25 cellular contexts compared by ENCODE assay signal in genomic region chr18:2036136-2036535, GRCh38.
DNase-seq lines count a peak whose midpoint lies in the region; ATAC-seq, FAIRE-seq and TF ChIP-seq lines count a peak whose summit lies in the region.
"Had no signal": no experiment of that assay in that cellular context is flagged by ENCODE, and none has a peak within 500 bp of the region (broad histone marks: within the 10 kb centered on the region; RNA-seq: fewer than 3 reads in every experiment).

No MANE protein-coding gene starts in this region.

- ATAC-seq in activated CD4-positive, CD25-positive, alpha-beta regulatory T cell treated with anti-CD3 and anti-CD28 coated beads, Interleukin-2, amount 50 U/mL, for 24 hours = peak; percentile 20 to 44
- ATAC-seq in GM19463 (IDR thresholded peaks at IDR 0.05; ENCODE audit: unreplicated experiment) = no peak
- no peak for ATAC-seq in HG02588 (IDR thresholded peaks at IDR 0.05; ENCODE audit: unreplicated experiment)
- ATAC-seq: gastroesophageal sphincter had no signal

- no peak overlapping the region for H3K4me3 ChIP-seq in fibroblast of the aortic adventitia (ENCODE audit: low read depth, low read length)
- H3K4me3 ChIP-seq: BLaER1, gastroesophageal sphincter, MG63, thyroid gland had no signal

- no peaks in the 10 kb centered on the region for H3K27me3 Mint-ChIP-seq in activated CD4-positive, alpha-beta memory T cell treated with anti-CD3 and anti-CD28 coated beads, Interleukin-2, amount 10 ng/mL, durations not matched to agents 7 days and 5 days
- H3K27me3 Mint-ChIP-seq: IgD-negative memory B cell, memory B cell had no signal

- no peak for DNase-seq in activated CD4-positive, CD25-positive, alpha-beta regulatory T cell treated with anti-CD3 and anti-CD28 coated beads, Interleukin-2, amount 50 U/mL, for 72 hours
- DNase-seq in RWPE1 (ENCODE audit: low spot score) (peak; percentile 56), fibroblast of the aortic adventitia (ENCODE audit: low read depth) (peak; percentile 19), urothelium cell line (ENCODE audit: low spot score) (peak; percentile 39)
- DNase-seq in activated CD4-positive, alpha-beta memory T cell treated with anti-CD3 and anti-CD28 coated beads, Interleukin-2, amount 10 ng/mL, durations not matched to agents 7 days and 5 days = no peak
- DNase-seq: aorta; erythroblast; GOT3; MG63; NCI-H1436; NCI-H524 treated with DMSO at 0.1 percent for 48 hours; stimulated activated CD4-positive, alpha-beta T cell treated with anti-CD3 and anti-CD28 coated beads, Interleukin-4, amount 100 ng/mL, for 4 hours; T1000; thyroid gland had no signal

- TF ChIP-seq CTCF in RWPE1 (conservative IDR thresholded peaks at IDR 0.05; ENCODE audit: low read depth) (no peak), fibroblast of the aortic adventitia (IDR thresholded peaks at IDR 0.05; ENCODE audit: insufficient read depth, low read length) (no peak)

- H3K4me3 Mint-ChIP-seq in activated CD4-positive, alpha-beta memory T cell treated with anti-CD3 and anti-CD28 coated beads, Interleukin-2, amount 10 ng/mL, durations not matched to agents 7 days and 5 days = no peak overlapping the region
- H3K4me3 Mint-ChIP-seq: activated naive CD4-positive, alpha-beta T cell treated with anti-CD3 and anti-CD28 coated beads, Interleukin-2, amount 50 U/mL, for 24 hours; IgD-negative memory B cell; memory B cell; stimulated activated naive CD8-positive, alpha-beta T cell treated with anti-CD3 and anti-CD28 coated beads, Interleukin-15, Interleukin-2, amounts not matched to agents 100 ng/mL and 50 ng/mL, for 24 hours had no signal

- H3K9me3 Mint-ChIP-seq in activated CD4-positive, alpha-beta memory T cell treated with anti-CD3 and anti-CD28 coated beads, Interleukin-2, amount 10 ng/mL, durations not matched to agents 7 days and 5 days = no peaks in the 10 kb centered on the region
- H3K9me3 Mint-ChIP-seq: activated naive CD4-positive, alpha-beta T cell treated with anti-CD3 and anti-CD28 coated beads, Interleukin-2, amount 50 U/mL, for 24 hours; memory B cell had no signal

- H3K4me1 Mint-ChIP-seq in activated CD4-positive, alpha-beta memory T cell treated with anti-CD3 and anti-CD28 coated beads, Interleukin-2, amount 10 ng/mL, durations not matched to agents 7 days and 5 days = no peaks in the 10 kb centered on the region
- H3K4me1 Mint-ChIP-seq: activated naive CD4-positive, alpha-beta T cell treated with anti-CD3 and anti-CD28 coated beads, Interleukin-2, amount 50 U/mL, for 24 hours; IgD-negative memory B cell; memory B cell had no signal

- FAIRE-seq in urothelium cell line (lab: Jason Lieb, UNC) = peak; percentile 88
- FAIRE-seq: A204.1 had no signal

- no peaks in the 10 kb centered on the region for H3K36me3 Mint-ChIP-seq in activated CD4-positive, alpha-beta memory T cell treated with anti-CD3 and anti-CD28 coated beads, Interleukin-2, amount 10 ng/mL, durations not matched to agents 7 days and 5 days (ENCODE audit: low read depth)
- H3K36me3 Mint-ChIP-seq: activated naive CD4-positive, alpha-beta T cell treated with anti-CD3 and anti-CD28 coated beads, Interleukin-2, amount 50 U/mL, for 24 hours; IgD-negative memory B cell; memory B cell had no signal

- CTCF ChIA-PET in RWPE1 (lab: Yijun Ruan, JAX) = interaction anchor here (0.6 kb wide), 1 partner anchor 263 kb away, joined by 3 read pairs; no protein-coding TSS in a partner anchor
- CTCF ChIA-PET in activated CD4-positive, alpha-beta memory T cell treated with anti-CD3 and anti-CD28 coated beads, Interleukin-2, amount 10 ng/mL, durations not matched to agents 7 days and 5 days (lab: Charles Lee) = no interaction called here

- H3K27ac Mint-ChIP-seq in activated CD4-positive, alpha-beta memory T cell treated with anti-CD3 and anti-CD28 coated beads, Interleukin-2, amount 10 ng/mL, durations not matched to agents 7 days and 5 days = no peak overlapping the region
- H3K27ac Mint-ChIP-seq: activated naive CD4-positive, alpha-beta T cell treated with anti-CD3 and anti-CD28 coated beads, Interleukin-2, amount 50 U/mL, for 24 hours; IgD-negative memory B cell; memory B cell; stimulated activated naive CD8-positive, alpha-beta T cell treated with anti-CD3 and anti-CD28 coated beads, Interleukin-15, Interleukin-2, amounts not matched to agents 100 ng/mL and 50 ng/mL, for 24 hours had no signal

- POLR2A ChIA-PET in RWPE1 (lab: Yijun Ruan, JAX; ENCODE audit: low non-redundant PET) = no interaction called here
- POLR2A ChIA-PET in activated CD4-positive, alpha-beta memory T cell treated with anti-CD3 and anti-CD28 coated beads, Interleukin-2, amount 10 ng/mL, durations not matched to agents 7 days and 5 days (lab: Charles Lee) = no interaction called here

- no peak overlapping the region for H3K27ac ChIP-seq in RWPE1
- H3K27ac ChIP-seq: BLaER1, gastroesophageal sphincter, HL-60, thyroid gland had no signal

Comparison
In these comparisons a context has a peak if more than half of its experiments do, and no peak if none do; other contexts are left out.
1. ATAC-seq: peak in activated CD4-positive, CD25-positive, alpha-beta regulatory T cell treated with anti-CD3 and anti-CD28 coated beads, Interleukin-2, amount 50 U/mL, for 24 hours (2 of 2); none in GM19463 (single experiment) and HG02588 (single experiment).
2. DNase-seq: peak in RWPE1 (single experiment), fibroblast of the aortic adventitia (single experiment) and urothelium cell line (single experiment); none in activated CD4-positive, CD25-positive, alpha-beta regulatory T cell treated with anti-CD3 and anti-CD28 coated beads, Interleukin-2, amount 50 U/mL, for 72 hours (single experiment) and activated CD4-positive, alpha-beta memory T cell treated with anti-CD3 and anti-CD28 coated beads, Interleukin-2, amount 10 ng/mL, durations not matched to agents 7 days and 5 days (single experiment).